Comparison of ENCODE assay signal across 1 cellular context in genomic region chr1:216908116-216908515, GRCh38.
TF ChIP-seq lines count a peak whose summit lies in the region.

No MANE protein-coding gene starts in this region.

TF ChIP-seq in GM23338, 12 proteins besides CTCF, POLR2A, EP300 and RAD21 (continued from another document):
- TF ChIP-seq CREB1 (CRISPR knock-in tag; IDR thresholded peaks at IDR 0.05; ENCODE audit: low read depth): no peak
- TF ChIP-seq JUNB (IDR thresholded peaks at IDR 0.05; ENCODE audit: unreplicated experiment): no peak
- no peak for TF ChIP-seq POLR2AphosphoS5 (IDR thresholded peaks at IDR 0.05; ENCODE audit: low read depth)
- no peak for TF ChIP-seq ZNF462 (CRISPR knock-in tag; IDR thresholded peaks at IDR 0.05)
- no peak for TF ChIP-seq EZH2 (IDR thresholded peaks at IDR 0.05; ENCODE audit: low read depth, unreplicated experiment)
- no peak for TF ChIP-seq EZH2phosphoT487 (IDR thresholded peaks at IDR 0.05; ENCODE audit: unreplicated experiment)
- TF ChIP-seq ZNF331 (CRISPR knock-in tag; IDR thresholded peaks at IDR 0.05; ENCODE audit: low read depth): no peak
- no peak for TF ChIP-seq REST (IDR thresholded peaks at IDR 0.05; ENCODE audit: unreplicated experiment)
- no peak for TF ChIP-seq STAT1 (IDR thresholded peaks at IDR 0.05; ENCODE audit: unreplicated experiment)
- TF ChIP-seq ETS1 (IDR thresholded peaks at IDR 0.05): no peak
- TF ChIP-seq ZNF114 (CRISPR knock-in tag; IDR thresholded peaks at IDR 0.05): no peak
